8 cellular contexts compared by ENCODE assay signal in the genomic region with DNA sequence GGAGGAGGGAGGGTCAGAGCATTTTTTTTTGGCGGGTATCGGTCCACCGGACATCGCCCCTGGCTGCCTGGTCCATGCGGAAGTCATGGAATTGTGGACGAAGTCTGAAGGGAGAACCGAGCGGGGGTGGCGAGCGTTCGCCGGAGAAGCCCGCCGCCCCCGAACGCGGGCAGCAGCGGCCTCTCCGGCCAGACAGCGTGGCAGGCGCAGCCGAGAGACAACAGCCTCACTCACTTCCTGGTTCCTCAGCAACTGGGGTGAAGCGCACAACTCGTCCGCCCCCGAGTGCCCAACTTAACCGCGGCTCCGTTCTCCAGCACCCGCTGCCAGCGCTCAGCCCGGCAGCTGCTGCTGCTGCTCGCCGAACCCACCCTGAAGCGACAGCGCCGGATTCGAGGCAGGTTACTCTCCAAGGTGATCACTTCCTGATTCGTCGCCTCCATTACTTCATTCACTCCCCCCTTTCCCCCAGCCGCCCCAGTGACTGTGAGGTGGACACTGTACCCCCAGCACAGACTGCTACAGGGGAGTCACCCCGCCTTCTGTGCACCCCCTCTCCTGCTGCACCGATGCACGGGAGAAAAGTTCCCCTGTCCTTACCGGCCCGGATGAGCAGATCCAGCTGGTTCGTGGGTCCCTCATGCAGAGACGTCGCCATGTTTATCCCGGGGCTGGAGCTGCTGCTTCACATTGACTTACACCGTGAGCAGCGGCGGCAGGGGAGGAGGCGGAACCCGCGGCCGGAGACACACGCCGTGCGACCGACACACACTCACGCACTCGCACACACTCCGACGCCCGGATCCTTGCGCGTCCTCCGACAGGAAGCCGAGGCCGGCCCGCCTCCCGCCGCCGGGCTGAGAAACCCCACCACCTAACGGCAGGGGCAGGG.
DNase-seq lines count a peak whose midpoint lies in the region; ATAC-seq, FAIRE-seq and TF ChIP-seq lines count a peak whose summit lies in the region.

No MANE protein-coding gene starts in this region.

- TF ChIP-seq CTCF in AG04450 (IDR thresholded peaks at IDR 0.05; ENCODE audit: low read depth, low read length) (peak; percentile 23), activated B cell treated with CpG ODN at 0.5 μM for 24 hours (IDR thresholded peaks at IDR 0.05) (no peak), kidney (IDR thresholded peaks at IDR 0.05; ENCODE audit: borderline replicate concordance, extremely low read depth, insufficient read depth) (peak; percentile 2)

- no peak for FAIRE-seq in kidney (lab: Jason Lieb, UNC)

- CTCF ChIA-PET in AG04450 (lab: Charles Lee), result interaction anchor here (0.6 to 3.6 kb wide), 3 partner anchors 53 to 313 kb away, joined by 4 to 20 read pairs (median 7); no protein-coding TSS in a partner anchor
- CTCF ChIA-PET in activated B cell treated with CpG ODN at 0.5 μM for 24 hours (lab: Charles Lee), result interaction anchor here (0.9 to 1.1 kb wide), 4 partner anchors 15 to 214 kb away, joined by 3 to 4 read pairs (median 3); no protein-coding TSS in a partner anchor

- intact Hi-C loops in activated B cell treated with CpG ODN at 0.5 μM for 24 hours (cut with micrococcal nuclease), result loop anchor here (1.0 to 5.0 kb wide), 8 partner anchors 53 to 1069 kb away; partner anchors contain the start of genes ELF2, MAML3, NAA15 and NOCT
- intact Hi-C loops in kidney (cut with DNase I), result no loop called here

- peak overlapping the region; percentile 93 for H3K27ac ChIP-seq in AG04450 (ENCODE audit: low read depth, low read length)
- H3K27ac ChIP-seq in kidney (ENCODE audit: low read depth in 2 of 2, low read length in 2 of 2), result peak overlapping the region; percentile 98

- peaks cover 39% of the 10 kb centered on the region for H3K4me1 Mint-ChIP-seq in activated B cell treated with CpG ODN at 0.5 μM for 24 hours

- no peaks in the 10 kb centered on the region for H3K36me3 ChIP-seq in kidney (ENCODE audit: control insufficient read depth in 1 of 2, insufficient read depth in 2 of 2, low read length in 2 of 2)

- peaks cover 7 to 20% of the 10 kb centered on the region in 2 donors for H3K4me1 ChIP-seq in kidney (ENCODE audit: control insufficient read depth in 1 of 2, insufficient read depth in 1 of 2, low read depth in 1 of 2, low read length in 2 of 2)

- DNase-seq in AG04450 (ENCODE audit: low read depth, low spot score) (peak; percentile 72), NCI-H2196 (lab: John Stamatoyannopoulos, UW; ENCODE audit: unreplicated experiment) (peak; percentile 74), activated B cell treated with CpG ODN at 0.5 μM for 24 hours (peak; percentile 79), kidney (peak; percentile 98)
- peak; percentile 82 for DNase-seq in central memory CD4-positive, alpha-beta T cell
- peak; percentile 60 to 78 for DNase-seq in stimulated activated CD4-positive, alpha-beta T cell treated with anti-CD3 and anti-CD28 coated beads, Interleukin-15, amount 100 ng/mL, for 1 hour (ENCODE audit: low read depth in 1 of 2, low spot score in 1 of 2)

- H3K9me3 ChIP-seq in AG04450 (ENCODE audit: control insufficient read depth, insufficient read depth, low read length) (no peaks in the 10 kb centered on the region), kidney (ENCODE audit: control insufficient read depth in 1 of 2, low read length in 2 of 2) (no peaks in the 10 kb centered on the region)

- POLR2A ChIA-PET in AG04450 (lab: Yijun Ruan, JAX), result interaction anchor here (0.7 to 0.8 kb wide), 2 partner anchors 17 to 369 kb away, joined by 3 read pairs; no protein-coding TSS in a partner anchor
- POLR2A ChIA-PET in activated B cell treated with CpG ODN at 0.5 μM for 24 hours (lab: Charles Lee), result interaction anchor here (0.7 to 3.2 kb wide), 10 partner anchors 8 to 472 kb away, joined by 3 to 37 read pairs (median 8); partner anchors contain the start of genes ELF2, NAA15, NDUFC1 and NOCT

- no peaks in the 10 kb centered on the region for H3K27me3 Mint-ChIP-seq in activated B cell treated with CpG ODN at 0.5 μM for 24 hours

- no peaks in the 10 kb centered on the region for H3K27me3 ChIP-seq in AG04450 (ENCODE audit: control insufficient read depth, insufficient read depth, low read length)

- H3K4me3 Mint-ChIP-seq in activated B cell treated with CpG ODN at 0.5 μM for 24 hours, result peak overlapping the region; percentile 99

- peak overlapping the region; percentile 99 for H3K27ac Mint-ChIP-seq in activated B cell treated with CpG ODN at 0.5 μM for 24 hours

- peaks cover 26% of the 10 kb centered on the region for H3K36me3 Mint-ChIP-seq in activated B cell treated with CpG ODN at 0.5 μM for 24 hours (ENCODE audit: low read depth)

- H3K4me3 ChIP-seq in AG04450 (ENCODE audit: low read depth, low read length) (peak overlapping the region; percentile 99), kidney (ENCODE audit: low read length in 2 of 2) (peak overlapping the region; percentile 98 to 99)

- peak overlapping the region; percentile 87 to 97 for H3K9ac ChIP-seq in kidney (ENCODE audit: low read length in 2 of 2)

- H3K9me3 Mint-ChIP-seq in activated B cell treated with CpG ODN at 0.5 μM for 24 hours, result no peaks in the 10 kb centered on the region

- peak; percentile 32 for ATAC-seq in GM18858 (IDR thresholded peaks at IDR 0.05; ENCODE audit: unreplicated experiment)
- peak; percentile 55 for ATAC-seq in HG03066 (IDR thresholded peaks at IDR 0.05; ENCODE audit: low read depth, unreplicated experiment)
- peak; percentile 66 for ATAC-seq in activated B cell treated with CpG ODN at 0.5 μM for 24 hours (ENCODE audit: low read depth)

Comparison
In these comparisons a context has a peak if more than half of its experiments do, and no peak if none do; other contexts are left out.
1. Peak in every context shown above with its lines: DNase-seq, ATAC-seq, H3K4me3 ChIP-seq and H3K27ac ChIP-seq.